Comparison of ENCODE assay signal across 12 cellular contexts in genomic region chr2:13114391-13114790, GRCh38.
DNase-seq lines count a peak whose midpoint lies in the region; ATAC-seq and FAIRE-seq lines count a peak whose summit lies in the region.
"Had no signal": no experiment of that assay in that cellular context is flagged by ENCODE, and none has a peak within 500 bp of the region (broad histone marks: within the 10 kb centered on the region; RNA-seq: fewer than 3 reads in every experiment).

No MANE protein-coding gene starts in this region.

- no peak overlapping the region for H2BK120ac ChIP-seq in mesendoderm (ENCODE audit: low read depth, low read length)

- H3K4ac ChIP-seq in mesendoderm (ENCODE audit: low read depth, low read length), result no peak overlapping the region

- peak; percentile 14 for DNase-seq in DMS 273 treated with DMSO at 0.1 percent for 48 hours (lab: John Stamatoyannopoulos, UW)
- peak; percentile 71 to 90 for DNase-seq in NCI-H524 (lab: John Stamatoyannopoulos, UW)
- DNase-seq in cerebellar cortex (ENCODE audit: low spot score), result peak; percentile 17
- peak; percentile 60 for DNase-seq in mesendoderm
- no peak for DNase-seq in frontal cortex (ENCODE audit: low spot score in 2 of 2)
- DNase-seq: lower lobe of right lung, posterior cingulate gyrus had no signal

- H4K8ac ChIP-seq in mesendoderm (ENCODE audit: low read depth, low read length), result no peak overlapping the region

- H2BK15ac ChIP-seq in mesendoderm (replicated peaks; ENCODE audit: low read depth), result no peak overlapping the region

- H3K18ac ChIP-seq in mesendoderm (ENCODE audit: low read length), result no peak overlapping the region

- H3K36me3 ChIP-seq in mesendoderm (ENCODE audit: control insufficient read depth, insufficient read depth, low read length), result no peaks in the 10 kb centered on the region
- H3K36me3 ChIP-seq: lower lobe of right lung had no signal

- ATAC-seq in GM18498 (IDR thresholded peaks at IDR 0.05; ENCODE audit: unreplicated experiment) (no peak), HG02588 (IDR thresholded peaks at IDR 0.05; ENCODE audit: unreplicated experiment) (no peak), HG03354 (IDR thresholded peaks at IDR 0.05; ENCODE audit: poor library complexity, severe bottlenecking, unreplicated experiment) (no peak)
- ATAC-seq: HCT116 had no signal

- no peaks in the 10 kb centered on the region for H3K79me2 ChIP-seq in mesendoderm (ENCODE audit: control insufficient read depth, insufficient read depth, low read length)

- H3K4me3 ChIP-seq in mesendoderm (ENCODE audit: low read length), result no peak overlapping the region
- H3K4me3 ChIP-seq: lower lobe of right lung had no signal

- no peak overlapping the region for H2AK5ac ChIP-seq in mesendoderm (ENCODE audit: low read length)

- H2BK5ac ChIP-seq in mesendoderm (ENCODE audit: low read length), result no peak overlapping the region

- H3K56ac ChIP-seq in mesendoderm (ENCODE audit: low read length), result no peak overlapping the region

- WGBS in mesendoderm (ENCODE audit: extremely low coverage, insufficient coverage, low lambda C conversion rate), result no CpG with 5 or more reads among the region's 1 CpG

- H3K27ac ChIP-seq in mesendoderm (ENCODE audit: low read depth, low read length), result no peak overlapping the region
- H3K27ac ChIP-seq: C4-2B, lower lobe of right lung had no signal

- H3K4me2 ChIP-seq in mesendoderm (ENCODE audit: low read length), result no peak overlapping the region

- no peaks in the 10 kb centered on the region for H3K27me3 ChIP-seq in mesendoderm (ENCODE audit: insufficient read depth, low read length, poor library complexity)

- no peak overlapping the region for H3K9ac ChIP-seq in mesendoderm (ENCODE audit: low read length)

- no peak for FAIRE-seq in frontal cortex (lab: Jason Lieb, UNC)

- H3K79me1 ChIP-seq in mesendoderm (ENCODE audit: low read length), result no peaks in the 10 kb centered on the region

- H3K4me1 ChIP-seq in mesendoderm (ENCODE audit: control insufficient read depth, low read depth, low read length), result no peaks in the 10 kb centered on the region
- H3K4me1 ChIP-seq: lower lobe of right lung had no signal

- no peak overlapping the region for H3K23ac ChIP-seq in mesendoderm (ENCODE audit: low read length)

- H4K5ac ChIP-seq in mesendoderm (ENCODE audit: low read length), result no peak overlapping the region

Comparison
In these comparisons a context has a peak if more than half of its experiments do, and no peak if none do; other contexts are left out.
1. DNase-seq: peak in DMS 273 treated with DMSO at 0.1 percent for 48 hours (single experiment), NCI-H524 (2 of 2), cerebellar cortex (single experiment) and mesendoderm (single experiment); none in frontal cortex (0 of 2).